ENCODE assay signal across 22 cellular contexts in genomic region chr3:141930801-141931200, GRCh38. TPM values are rescaled to one million over a fixed set of nuclear protein-coding genes. Genes with fewer than 3 reads are reported as not detected.
DNase-seq lines count a peak whose midpoint lies in the region; ATAC-seq and TF ChIP-seq lines count a peak whose summit lies in the region.
"Had no signal": no experiment of that assay in that cellular context is flagged by ENCODE, and none has a peak within 500 bp of the region (broad histone marks: within the 10 kb centered on the region; RNA-seq: fewer than 3 reads in every experiment).

No MANE protein-coding gene starts in this region.

- H3K36me3 Mint-ChIP-seq in activated CD4-positive, alpha-beta T cell treated with anti-CD3 and anti-CD28 coated beads, Interleukin-2, amount 10 ng/mL, durations not matched to agents 24 days and 14 days (ENCODE audit: low read depth): peaks cover 19% of the 10 kb centered on the region

- no peak for TF ChIP-seq RAD21 in SK-N-SH (IDR thresholded peaks at IDR 0.05; ENCODE audit: low read length)

- H3K27ac ChIP-seq in SK-N-SH (ENCODE audit: low read depth in 2 of 2, low read length in 1 of 2) (no peak overlapping the region), RWPE1 (peak overlapping the region; percentile 54), upper lobe of left lung (no peak overlapping the region)
- H3K27ac ChIP-seq: 22Rv1, C4-2B, GM23248, PC-9 had no signal

- H3K4me2 ChIP-seq in SK-N-SH: no peak overlapping the region
- H3K4me2 ChIP-seq: PC-9 had no signal

- H3K4me1 Mint-ChIP-seq in activated CD4-positive, alpha-beta T cell treated with anti-CD3 and anti-CD28 coated beads, Interleukin-2, amount 10 ng/mL, durations not matched to agents 24 days and 14 days: no peaks in the 10 kb centered on the region

- ATAC-seq in SK-N-SH treated with all-trans-retinoic acid at 6 μM for 48 hours (peak; percentile 18; the same call in 1 of the 3 replicates), upper lobe of left lung (ENCODE audit: low FRiP score in 2 of 2) (peak; percentile 5 to 19)
- ATAC-seq: HCT116 had no signal

- no peaks in the 10 kb centered on the region for H4K20me1 ChIP-seq in SK-N-SH (ENCODE audit: insufficient read depth)

- no peak overlapping the region for H3K27ac Mint-ChIP-seq in activated CD4-positive, alpha-beta T cell treated with anti-CD3 and anti-CD28 coated beads, Interleukin-2, amount 10 ng/mL, durations not matched to agents 24 days and 14 days

- TF ChIP-seq EP300 in SK-N-SH (IDR thresholded peaks at IDR 0.05; ENCODE audit: borderline replicate concordance in 1 of 2, low read depth in 1 of 2, low read length in 1 of 2): no peak
- TF ChIP-seq EP300 in upper lobe of left lung (IDR thresholded peaks at IDR 0.05): no peak

- H3K4me3 ChIP-seq in SK-N-SH (ENCODE audit: low read depth in 2 of 2, low read length in 1 of 2): no peak overlapping the region
- H3K4me3 ChIP-seq in upper lobe of left lung: no peak overlapping the region
- H3K4me3 ChIP-seq: GM23248, MG63, PC-9 had no signal

- WGBS in SK-N-SH (ENCODE audit: low lambda C conversion rate): 85% methylated on average over 4 of the region's 4 CpGs
- 96% methylated on average over 4 of the region's 4 CpGs for WGBS in upper lobe of left lung, 2 donors

- H3K9me3 ChIP-seq in SK-N-SH (no peaks in the 10 kb centered on the region), upper lobe of left lung (no peaks in the 10 kb centered on the region)
- H3K9me3 ChIP-seq: MG63 had no signal

- POLR2A ChIA-PET in SK-N-SH (lab: Yijun Ruan, JAX): no interaction called here
- POLR2A ChIA-PET in RWPE1 (lab: Yijun Ruan, JAX; ENCODE audit: low non-redundant PET): no interaction called here

- DNase-seq in SK-N-SH: no peak
- DNase-seq in RWPE1 (ENCODE audit: low spot score): no peak
- DNase-seq in mesenteric fat pad (ENCODE audit: low spot score): peak; percentile 64
- no peak for DNase-seq in upper lobe of left lung
- no peak for DNase-seq in activated CD4-positive, alpha-beta T cell treated with anti-CD3 and anti-CD28 coated beads, Interleukin-2, amount 10 ng/mL, durations not matched to agents 24 days and 14 days
- no peak for DNase-seq in hypothalamus (lab: John Stamatoyannopoulos, UW)
- no peak for DNase-seq in erythroblast (lab: John Stamatoyannopoulos, UW)
- DNase-seq: AML-193, DMS79, GM23248, Kasumi-1, MG63, NCI-H1048, NCI-H1436, NCI-H1930, NCI-H345, NCI-H526, PC-9 had no signal

- H3F3A ChIP-seq in SK-N-SH (replicated peaks; ENCODE audit: insufficient read depth): peaks cover 5% of the 10 kb centered on the region

- no peak overlapping the region for H3K9ac ChIP-seq in SK-N-SH
- H3K9ac ChIP-seq: GM23248 had no signal

- H3K9me3 Mint-ChIP-seq in activated CD4-positive, alpha-beta T cell treated with anti-CD3 and anti-CD28 coated beads, Interleukin-2, amount 10 ng/mL, durations not matched to agents 24 days and 14 days: no peaks in the 10 kb centered on the region

- TF ChIP-seq POLR2A in upper lobe of left lung (IDR thresholded peaks at IDR 0.05) (no peak), erythroblast (IDR thresholded peaks at IDR 0.05; ENCODE audit: low read length) (no peak)

- no peaks in the 10 kb centered on the region for H3K27me3 Mint-ChIP-seq in activated CD4-positive, alpha-beta T cell treated with anti-CD3 and anti-CD28 coated beads, Interleukin-2, amount 10 ng/mL, durations not matched to agents 24 days and 14 days

- CTCF ChIA-PET in SK-N-SH (lab: Yijun Ruan, JAX): no interaction called here
- CTCF ChIA-PET in RWPE1 (lab: Yijun Ruan, JAX): interaction anchor here (1.0 kb wide), 1 partner anchor 17 kb away, joined by 4 read pairs; no protein-coding TSS in a partner anchor

- H3K79me2 ChIP-seq in SK-N-SH (ENCODE audit: insufficient read depth): no peaks in the 10 kb centered on the region

- H3K36me3 ChIP-seq in SK-N-SH (replicated peaks in 1 of 2; ENCODE audit: control insufficient read depth in 1 of 2, insufficient read depth in 2 of 2, low read length in 1 of 2): peaks cover 0 to 8% of the 10 kb centered on the region in 2 experiments
- peaks cover 0 to 15% (median under 1%) of the 10 kb centered on the region in 4 donors for H3K36me3 ChIP-seq in upper lobe of left lung

- no peak overlapping the region for H3K4me3 Mint-ChIP-seq in activated CD4-positive, alpha-beta T cell treated with anti-CD3 and anti-CD28 coated beads, Interleukin-2, amount 10 ng/mL, durations not matched to agents 24 days and 14 days

- intact Hi-C loops in activated CD4-positive, alpha-beta T cell treated with anti-CD3 and anti-CD28 coated beads, Interleukin-2, amount 10 ng/mL, durations not matched to agents 24 days and 14 days (cut with micrococcal nuclease): no loop called here

- H3K9me2 ChIP-seq in SK-N-SH: no peaks in the 10 kb centered on the region

- TF ChIP-seq CTCF in SK-N-SH (IDR thresholded peaks at IDR 0.05): no peak
- TF ChIP-seq CTCF in RWPE1 (conservative IDR thresholded peaks at IDR 0.05; ENCODE audit: low read depth): no peak
- no peak for TF ChIP-seq CTCF in upper lobe of left lung (IDR thresholded peaks at IDR 0.05)

- no peaks in the 10 kb centered on the region for H3K4me1 ChIP-seq in SK-N-SH (ENCODE audit: control insufficient read depth in 1 of 2, insufficient read depth in 2 of 2, low read depth in 1 of 2, low read length in 1 of 2)
- no peaks in the 10 kb centered on the region for H3K4me1 ChIP-seq in upper lobe of left lung

- H3K27me3 ChIP-seq in SK-N-SH (ENCODE audit: insufficient read depth): no peaks in the 10 kb centered on the region
- no peaks in the 10 kb centered on the region for H3K27me3 ChIP-seq in upper lobe of left lung
- H3K27me3 ChIP-seq: MG63 had no signal

- no peak overlapping the region for H2AFZ ChIP-seq in SK-N-SH (ENCODE audit: low read depth)
- H2AFZ ChIP-seq: GM23248, PC-9 had no signal

TF ChIP-seq in SK-N-SH treated with all-trans-retinoic acid at 6 μM for 48 hours, 23 proteins besides CTCF, POLR2A, EP300 and RAD21:
- TF ChIP-seq OSR1 (CRISPR knock-in tag; IDR thresholded peaks at IDR 0.05): no peak
- no peak for TF ChIP-seq ZFP3 (CRISPR knock-in tag; IDR thresholded peaks at IDR 0.05)
- TF ChIP-seq POU6F1 (CRISPR knock-in tag; IDR thresholded peaks at IDR 0.05; ENCODE audit: borderline replicate concordance, low read depth): no peak
- TF ChIP-seq RARB (CRISPR knock-in tag; IDR thresholded peaks at IDR 0.05): no peak
- no peak for TF ChIP-seq ZNF70 (CRISPR knock-in tag; IDR thresholded peaks at IDR 0.05)
- TF ChIP-seq ZNF8 (CRISPR knock-in tag; IDR thresholded peaks at IDR 0.05): no peak
- no peak for TF ChIP-seq SNAI2 (CRISPR knock-in tag; IDR thresholded peaks at IDR 0.05)
- no peak for TF ChIP-seq ISL1 (CRISPR knock-in tag; IDR thresholded peaks at IDR 0.05)
- no peak for TF ChIP-seq ESRRG (CRISPR knock-in tag; IDR thresholded peaks at IDR 0.05)
- TF ChIP-seq ARNTL (CRISPR knock-in tag; IDR thresholded peaks at IDR 0.05; ENCODE audit: borderline replicate concordance, low read depth): no peak

TF ChIP-seq in SK-N-SH, 30 proteins besides CTCF, POLR2A, EP300 and RAD21 (continues in another document):
- TF ChIP-seq MAX (IDR thresholded peaks at IDR 0.05; ENCODE audit: low read depth) (no peak), NFIC (IDR thresholded peaks at IDR 0.05; ENCODE audit: borderline replicate concordance) (no peak), NRF1 (IDR thresholded peaks at IDR 0.05; ENCODE audit: low read depth, low read length) (no peak)
- TF ChIP-seq, protein P1, sequence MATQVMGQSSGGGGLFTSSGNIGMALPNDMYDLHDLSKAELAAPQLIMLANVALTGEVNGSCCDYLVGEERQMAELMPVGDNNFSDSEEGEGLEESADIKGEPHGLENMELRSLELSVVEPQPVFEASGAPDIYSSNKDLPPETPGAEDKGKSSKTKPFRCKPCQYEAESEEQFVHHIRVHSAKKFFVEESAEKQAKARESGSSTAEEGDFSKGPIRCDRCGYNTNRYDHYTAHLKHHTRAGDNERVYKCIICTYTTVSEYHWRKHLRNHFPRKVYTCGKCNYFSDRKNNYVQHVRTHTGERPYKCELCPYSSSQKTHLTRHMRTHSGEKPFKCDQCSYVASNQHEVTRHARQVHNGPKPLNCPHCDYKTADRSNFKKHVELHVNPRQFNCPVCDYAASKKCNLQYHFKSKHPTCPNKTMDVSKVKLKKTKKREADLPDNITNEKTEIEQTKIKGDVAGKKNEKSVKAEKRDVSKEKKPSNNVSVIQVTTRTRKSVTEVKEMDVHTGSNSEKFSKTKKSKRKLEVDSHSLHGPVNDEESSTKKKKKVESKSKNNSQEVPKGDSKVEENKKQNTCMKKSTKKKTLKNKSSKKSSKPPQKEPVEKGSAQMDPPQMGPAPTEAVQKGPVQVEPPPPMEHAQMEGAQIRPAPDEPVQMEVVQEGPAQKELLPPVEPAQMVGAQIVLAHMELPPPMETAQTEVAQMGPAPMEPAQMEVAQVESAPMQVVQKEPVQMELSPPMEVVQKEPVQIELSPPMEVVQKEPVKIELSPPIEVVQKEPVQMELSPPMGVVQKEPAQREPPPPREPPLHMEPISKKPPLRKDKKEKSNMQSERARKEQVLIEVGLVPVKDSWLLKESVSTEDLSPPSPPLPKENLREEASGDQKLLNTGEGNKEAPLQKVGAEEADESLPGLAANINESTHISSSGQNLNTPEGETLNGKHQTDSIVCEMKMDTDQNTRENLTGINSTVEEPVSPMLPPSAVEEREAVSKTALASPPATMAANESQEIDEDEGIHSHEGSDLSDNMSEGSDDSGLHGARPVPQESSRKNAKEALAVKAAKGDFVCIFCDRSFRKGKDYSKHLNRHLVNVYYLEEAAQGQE (IDR thresholded peaks at IDR 0.05; ENCODE audit: low read depth, low read length): no peak

RNA-seq across cellular contexts. Expression of gene ATP1B3, which starts 54.4 kb away (rescaled TPM):
- 74.6 and 86.3 TPM in 2 replicates for polyA plus RNA-seq in SK-N-SH (2012; rRNA removed)
- 121 and 169 TPM in 2 replicates for polyA plus RNA-seq in SK-N-SH (2012; cell fraction: cytosol; rRNA removed)
- polyA plus RNA-seq in SK-N-SH (2012; cell fraction: nucleus; rRNA removed): 49.8 and 108 TPM in 2 replicates
- total RNA-seq in mesenteric fat pad: 354 TPM
- 100 to 1,000 TPM in 2 of 6 donors, 10 to 100 TPM in 4; 68.8 to 309 (median 92.2) TPM for total RNA-seq in upper lobe of left lung
- total RNA-seq in activated CD4-positive, alpha-beta T cell treated with anti-CD3 and anti-CD28 coated beads, Interleukin-2, amount 10 ng/mL, durations not matched to agents 24 days and 14 days: 223 and 224 TPM in 2 replicates
